In genomic region chr12:109130755-109131521, GRCh38 we compare ENCODE assay signal across 13 cellular contexts. TPM values are rescaled to one million over a fixed set of nuclear protein-coding genes. Genes with fewer than 3 reads are reported as not detected.
A peak's percentile ranks its signal among the peaks of the same experiment; 100 is the strongest.
DNase-seq lines count a peak whose midpoint lies in the region; ATAC-seq and TF ChIP-seq lines count a peak whose summit lies in the region.
"Had no signal": no experiment of that assay in that cellular context is flagged by ENCODE, and none has a peak within 500 bp of the region (broad histone marks: within the 10 kb centered on the region; RNA-seq: fewer than 3 reads in every experiment).

No MANE protein-coding gene starts in this region.

- TF ChIP-seq POLR2A in gastroesophageal sphincter (IDR thresholded peaks at IDR 0.05), result no peak

- ATAC-seq in gastroesophageal sphincter (peak; percentile 20), HG03565 (IDR thresholded peaks at IDR 0.05; ENCODE audit: unreplicated experiment) (no peak)
- ATAC-seq in stimulated activated naive CD8-positive, alpha-beta T cell treated with anti-CD3 and anti-CD28 coated beads, Interleukin-15, amount 100 ng/mL, for 72 hours, result no peak
- ATAC-seq: CD8-positive, alpha-beta T cell; T-helper 17 cell had no signal

- H3K36me3 ChIP-seq in OCI-LY1 (ENCODE audit: insufficient read depth, low read length) (no peaks in the 10 kb centered on the region), gastroesophageal sphincter (no peaks in the 10 kb centered on the region)

- H3K79me2 ChIP-seq in OCI-LY1 (ENCODE audit: insufficient read depth, low read length), result no peaks in the 10 kb centered on the region

- no peaks in the 10 kb centered on the region for H3K9me2 ChIP-seq in OCI-LY1 (ENCODE audit: low read depth, low read length)

- 57 to 92% methylated on average over 2 to 6 of the region's 13 CpGs for WGBS in gastroesophageal sphincter (ENCODE audit: low coverage in 1 of 2), 2 donors

- DNase-seq in Daoy (ENCODE audit: low read depth), result peak; percentile 37
- DNase-seq in occipital lobe (lab: John Stamatoyannopoulos, UW), result peak; percentile 9
- no peak for DNase-seq in NCI-H345 treated with DMSO at 0.1 percent for 48 hours (lab: John Stamatoyannopoulos, UW; ENCODE audit: unreplicated experiment)
- DNase-seq in stimulated activated naive CD8-positive, alpha-beta T cell treated with anti-CD3 and anti-CD28 coated beads, Interleukin-15, amount 100 ng/mL, for 72 hours, result no peak
- no peak for DNase-seq in mucosa of gallbladder (ENCODE audit: low spot score)
- DNase-seq: activated T-cell treated with anti-CD3 and anti-CD28 coated beads, Interleukin-2, amount 50 U/mL, for 48 hours; CD8-positive, alpha-beta T cell; NCI-H1930; T-helper 17 cell had no signal

- no peaks in the 10 kb centered on the region for H3F3A ChIP-seq in OCI-LY1 (ENCODE audit: insufficient read depth, low read length)

- H3K4me1 ChIP-seq in OCI-LY1 (ENCODE audit: insufficient read depth, low read length, severe bottlenecking) (peaks cover 6% of the 10 kb centered on the region), gastroesophageal sphincter (peaks cover 3 to 82% (median 18%) of the 10 kb centered on the region in 3 donors)

- H3K4me3 Mint-ChIP-seq in stimulated activated naive CD8-positive, alpha-beta T cell treated with anti-CD3 and anti-CD28 coated beads, Interleukin-15, amount 100 ng/mL, for 72 hours, result no peak overlapping the region
- H3K4me3 Mint-ChIP-seq: CD8-positive, alpha-beta T cell; dendritic cell treated with granulocyte-macrophage colony-stimulating factor and Interleukin-4, amounts not matched to agents 40 ng/mL and 50 ng/mL, for 4 days; T-helper 17 cell had no signal

- TF ChIP-seq CTCF in OCI-LY1 (IDR thresholded peaks at IDR 0.05; ENCODE audit: low read length), result no peak
- TF ChIP-seq CTCF in gastroesophageal sphincter (IDR thresholded peaks at IDR 0.05), result no peak

- H3K4me3 ChIP-seq in OCI-LY1 (ENCODE audit: low read depth, low read length, poor library complexity, severe bottlenecking) (peak overlapping the region; percentile 14), gastroesophageal sphincter (peak overlapping the region in 1 of 2 donors; percentile 19)

- no peak overlapping the region for H3K27ac ChIP-seq in OCI-LY1 (ENCODE audit: low read depth, low read length, poor library complexity, severe bottlenecking)
- peak overlapping the region; percentile 40 to 79 (median 76) for H3K27ac ChIP-seq in gastroesophageal sphincter

- H2AFZ ChIP-seq in OCI-LY1 (ENCODE audit: low read length), result no peak overlapping the region

- H3K9me3 Mint-ChIP-seq in stimulated activated naive CD8-positive, alpha-beta T cell treated with anti-CD3 and anti-CD28 coated beads, Interleukin-15, amount 100 ng/mL, for 72 hours, result no peaks in the 10 kb centered on the region
- H3K9me3 Mint-ChIP-seq: CD8-positive, alpha-beta T cell; dendritic cell treated with granulocyte-macrophage colony-stimulating factor and Interleukin-4, amounts not matched to agents 40 ng/mL and 50 ng/mL, for 4 days had no signal

- H3K9me3 ChIP-seq in OCI-LY1 (ENCODE audit: low read length) (no peaks in the 10 kb centered on the region), gastroesophageal sphincter (no peaks in the 10 kb centered on the region)

- H3K27ac Mint-ChIP-seq in stimulated activated naive CD8-positive, alpha-beta T cell treated with anti-CD3 and anti-CD28 coated beads, Interleukin-15, amount 100 ng/mL, for 72 hours, result no peak overlapping the region
- H3K27ac Mint-ChIP-seq: CD8-positive, alpha-beta T cell; dendritic cell treated with granulocyte-macrophage colony-stimulating factor and Interleukin-4, amounts not matched to agents 40 ng/mL and 50 ng/mL, for 4 days; T-helper 17 cell had no signal

- H3K27me3 ChIP-seq in OCI-LY1 (ENCODE audit: insufficient read depth, low read length), result no peaks in the 10 kb centered on the region
- H3K27me3 ChIP-seq in gastroesophageal sphincter, result no peaks in the 10 kb centered on the region

- no peaks in the 10 kb centered on the region for H4K20me1 ChIP-seq in OCI-LY1 (ENCODE audit: insufficient read depth, low read length)

- no peaks in the 10 kb centered on the region for H3K4me1 Mint-ChIP-seq in stimulated activated naive CD8-positive, alpha-beta T cell treated with anti-CD3 and anti-CD28 coated beads, Interleukin-15, amount 100 ng/mL, for 72 hours
- H3K4me1 Mint-ChIP-seq: T-helper 17 cell had no signal

- no peaks in the 10 kb centered on the region for H3K27me3 Mint-ChIP-seq in stimulated activated naive CD8-positive, alpha-beta T cell treated with anti-CD3 and anti-CD28 coated beads, Interleukin-15, amount 100 ng/mL, for 72 hours
- H3K27me3 Mint-ChIP-seq: dendritic cell treated with granulocyte-macrophage colony-stimulating factor and Interleukin-4, amounts not matched to agents 40 ng/mL and 50 ng/mL, for 4 days; T-helper 17 cell had no signal

- no peak for TF ChIP-seq EP300 in gastroesophageal sphincter (IDR thresholded peaks at IDR 0.05)

- no peak overlapping the region for H3K4me2 ChIP-seq in OCI-LY1 (ENCODE audit: low read length)

- H3K9ac ChIP-seq in OCI-LY1 (ENCODE audit: low read length), result no peak overlapping the region; the same call in 1 of the 2 replicates

RNA-seq across cellular contexts. Expression of gene ACACB, which starts 14.6 kb away (rescaled TPM):
- 2.3 and 5.1 TPM in 2 replicates for total RNA-seq in Daoy (2014; rRNA removed; shearing (Covaris generic))
- 100 to 1,000 TPM in 3 of 4 donors, 10 to 100 TPM in 1; 49.4 to 230 (median 138) TPM for total RNA-seq in gastroesophageal sphincter
- total RNA-seq in occipital lobe, result 3.4 TPM
- total RNA-seq in mucosa of gallbladder, result 56.9 TPM

RNA-seq across cellular contexts. Expression of gene UNG, which starts 33.5 kb away (rescaled TPM):
- total RNA-seq in Daoy (2014; rRNA removed; shearing (Covaris generic)), result 48.4 and 97.2 TPM in 2 replicates
- total RNA-seq in gastroesophageal sphincter, result 10 to 100 TPM; 12.1 to 18.2 (median 17.3) TPM
- 26.8 TPM for total RNA-seq in occipital lobe
- 30.8 TPM for total RNA-seq in mucosa of gallbladder

RNA-seq across cellular contexts. Expression of gene ALKBH2, which starts 37.7 kb away (rescaled TPM):
- 29.4 and 43.5 TPM in 2 replicates for total RNA-seq in Daoy (2014; rRNA removed; shearing (Covaris generic))
- total RNA-seq in gastroesophageal sphincter (10 to 100 TPM; 13.5 to 21.9 (median 16.9) TPM), occipital lobe (25.1 TPM), mucosa of gallbladder (8.3 TPM)

Comparison
In these comparisons a context has a peak if more than half of its experiments do, and no peak if none do; other contexts are left out.
1. DNase-seq: peak in Daoy (single experiment) and occipital lobe (single experiment); none in NCI-H345 treated with DMSO at 0.1 percent for 48 hours (single experiment), stimulated activated naive CD8-positive, alpha-beta T cell treated with anti-CD3 and anti-CD28 coated beads, Interleukin-15, amount 100 ng/mL, for 72 hours (0 of 2) and mucosa of gallbladder (single experiment).